ENCODE assay signal across 18 cellular contexts in genomic region chr1:69258842-69259241, GRCh38.
"Had no signal": no experiment of that assay in that cellular context is flagged by ENCODE, and none has a peak within 500 bp of the region (broad histone marks: within the 10 kb centered on the region; RNA-seq: fewer than 3 reads in every experiment).

No MANE protein-coding gene starts in this region.

- H3K27ac ChIP-seq: gastrocnemius medialis, heart right ventricle, ovary, right lobe of liver, suprapubic skin, WERI-Rb-1 had no signal

- H3K4me3 ChIP-seq: gastrocnemius medialis, heart right ventricle, ovary, right lobe of liver, suprapubic skin had no signal

- H3K27me3 ChIP-seq: gastrocnemius medialis, heart right ventricle, ovary, right lobe of liver, suprapubic skin had no signal

- H3K36me3 ChIP-seq: gastrocnemius medialis, heart right ventricle, ovary, right lobe of liver, suprapubic skin, WERI-Rb-1 had no signal

- ATAC-seq: gastrocnemius medialis; heart right ventricle; naive thymus-derived CD4-positive, alpha-beta T cell; right lobe of liver had no signal

- H3K9me3 ChIP-seq: gastrocnemius medialis, heart right ventricle, ovary, right lobe of liver, suprapubic skin had no signal

- H3K4me1 ChIP-seq: gastrocnemius medialis, right lobe of liver, suprapubic skin had no signal

- DNase-seq: activated CD4-positive, alpha-beta T cell treated with anti-CD3 and anti-CD28 coated beads for 1 hour; activated CD8-positive, alpha-beta memory T cell treated with anti-CD3 and anti-CD28 coated beads for 24 hours; activated CD8-positive, alpha-beta memory T cell treated with anti-CD3 and anti-CD28 coated beads, Interleukin-2, amount 50 U/mL, for 48 hours; activated effector memory CD4-positive, alpha-beta T cell treated with Interleukin-2 at 50 U/mL for 16 hours; activated T-cell treated with anti-CD3 and anti-CD28 coated beads, Interleukin-2, amount 50 U/mL, for 48 hours; effector CD4-positive, alpha-beta T cell; gastrocnemius medialis; heart right ventricle; mesendoderm; naive thymus-derived CD4-positive, alpha-beta T cell; ovary; right lobe of liver; small intestine; stimulated activated CD4-positive, alpha-beta T cell treated with anti-CD3 and anti-CD28 coated beads, Interleukin-15, amount 100 ng/mL, for 24 hours; stimulated activated CD4-positive, alpha-beta T cell treated with anti-CD3 and anti-CD28 coated beads, Interleukin-2, amount 100 ng/mL, for 48 hours; T-helper 2 cell; WERI-Rb-1 had no signal
